In genomic region chr15:99568548-99569352, GRCh38 we compare ENCODE assay signal across 10 cellular contexts. TPM values are rescaled to one million over a fixed set of nuclear protein-coding genes. Genes with fewer than 3 reads are reported as not detected.
DNase-seq lines count a peak whose midpoint lies in the region; ATAC-seq and TF ChIP-seq lines count a peak whose summit lies in the region.
"Had no signal": no experiment of that assay in that cellular context is flagged by ENCODE, and none has a peak within 500 bp of the region (broad histone marks: within the 10 kb centered on the region; RNA-seq: fewer than 3 reads in every experiment).

No MANE protein-coding gene starts in this region.

- TF ChIP-seq POLR2A in vagina (IDR thresholded peaks at IDR 0.05): no peak

- H3K4me3 ChIP-seq in heart right ventricle (peak overlapping the region in 9 of 10 donors; percentile 2 to 91 (median 78)), lung (no peak overlapping the region), vagina (no peak overlapping the region)
- H3K4me3 ChIP-seq: body of pancreas had no signal

- H3K36me3 ChIP-seq in heart right ventricle (no peaks in the 10 kb centered on the region), lung (ENCODE audit: control insufficient read depth in 2 of 2, insufficient read depth in 2 of 2, low read length in 2 of 2) (no peaks in the 10 kb centered on the region), vagina (no peaks in the 10 kb centered on the region)

- ATAC-seq in heart right ventricle (no peak), left ventricle myocardium superior (no peak), lung (ENCODE audit: insufficient read depth, low FRiP score) (no peak), GM18868 (IDR thresholded peaks at IDR 0.05; ENCODE audit: unreplicated experiment) (no peak), HG02981 (IDR thresholded peaks at IDR 0.05; ENCODE audit: unreplicated experiment) (no peak), GM21360 (IDR thresholded peaks at IDR 0.05; ENCODE audit: unreplicated experiment) (no peak)
- ATAC-seq: body of pancreas had no signal

- peaks cover 6 to 74% (median 67%) of the 10 kb centered on the region in 9 donors for H3K4me1 ChIP-seq in heart right ventricle
- peaks cover 0 to 7% of the 10 kb centered on the region in 2 donors for H3K4me1 ChIP-seq in lung (ENCODE audit: control insufficient read depth in 2 of 2, insufficient read depth in 2 of 2, low read length in 2 of 2)
- H3K4me1 ChIP-seq in vagina: peaks cover 64% of the 10 kb centered on the region

- intact Hi-C loops in heart right ventricle (cut with DNase I): loop anchor here in 9 of 10 donors (2.0 to 10.0 kb wide), 14 partner anchors 54 to 284 kb away; no protein-coding TSS in a partner anchor
- intact Hi-C loops in left ventricle myocardium superior (cut with micrococcal nuclease): no loop called here
- intact Hi-C loops in vagina (cut with DNase I): no loop called here

- no peak for TF ChIP-seq CTCF in heart right ventricle (IDR thresholded peaks at IDR 0.05)
- no peak for TF ChIP-seq CTCF in lung (IDR thresholded peaks at IDR 0.05; ENCODE audit: control extremely low read depth, extremely low read depth)
- no peak for TF ChIP-seq CTCF in vagina (IDR thresholded peaks at IDR 0.05)

- H3K9me3 ChIP-seq in heart right ventricle: no peaks in the 10 kb centered on the region
- no peaks in the 10 kb centered on the region for H3K9me3 ChIP-seq in lung (ENCODE audit: control insufficient read depth in 2 of 2, insufficient read depth in 1 of 2, low read length in 1 of 2)
- H3K9me3 ChIP-seq in vagina: no peaks in the 10 kb centered on the region
- H3K9me3 ChIP-seq: body of pancreas had no signal

- DNase-seq in heart right ventricle (no peak), left ventricle myocardium superior (no peak), astrocyte of the hippocampus (ENCODE audit: low read depth, low spot score) (peak; percentile 22), lung (ENCODE audit: low spot score) (no peak), vagina (ENCODE audit: extremely low spot score in 2 of 2) (no peak)
- DNase-seq: activated CD4-positive, CD25-positive, alpha-beta regulatory T cell treated with anti-CD3 and anti-CD28 coated beads, Interleukin-2, amount 50 U/mL, for 72 hours; body of pancreas had no signal

- no peaks in the 10 kb centered on the region for H3K27me3 ChIP-seq in heart right ventricle
- H3K27me3 ChIP-seq in lung (ENCODE audit: control insufficient read depth, insufficient read depth): no peaks in the 10 kb centered on the region
- H3K27me3 ChIP-seq in vagina: no peaks in the 10 kb centered on the region
- H3K27me3 ChIP-seq: body of pancreas had no signal

- WGBS in heart right ventricle, 2 donors: 22 to 30% methylated on average over 9 of the region's 9 CpGs
- WGBS in lung, 2 donors: 69 to 83% methylated on average over 9 of the region's 9 CpGs

- H3K27ac ChIP-seq in heart right ventricle: peak overlapping the region in 8 of 10 donors; percentile 55 to 100 (median 98)
- peak overlapping the region; percentile 54 to 67 for H3K27ac ChIP-seq in lung (ENCODE audit: low read depth in 1 of 2, low read length in 1 of 2)
- H3K27ac ChIP-seq in vagina: peak overlapping the region; percentile 5

RNA-seq across cellular contexts. Expression of gene MEF2A, which starts 3.0 kb away (rescaled TPM):
- total RNA-seq in heart right ventricle (100 to 1,000 TPM; 121 to 194 (median 173) TPM), left ventricle myocardium superior (160 TPM), lung (100 to 1,000 TPM in 1 of 2 donors, 10 to 100 TPM in 1; 65.5 to 140 TPM), vagina (51.3 TPM)
- polyA plus RNA-seq in heart right ventricle (10 to 100 TPM; 31.2 to 67.7 TPM), lung (10 to 100 TPM; 26.0 to 30.6 TPM)

Comparison
In these comparisons a context has a peak if more than half of its experiments do, and no peak if none do; other contexts are left out.
1. intact Hi-C loops: an anchor here in heart right ventricle (2.0 to 10.0 kb wide); none called in left ventricle myocardium superior and vagina.
2. H3K27ac ChIP-seq: peak in every context shown above with its lines; median percentile 98 in heart right ventricle; 60 in lung; 5 in vagina.
3. H3K4me3 ChIP-seq: peak in heart right ventricle (9 of 10); none in lung (single experiment) and vagina (0 of 2).